11 cellular contexts compared by ENCODE assay signal in genomic region chr17:78619334-78619733, GRCh38. TPM values are rescaled to one million over a fixed set of nuclear protein-coding genes. Genes with fewer than 3 reads are reported as not detected.
"Had no signal": no experiment of that assay in that cellular context is flagged by ENCODE, and none has a peak within 500 bp of the region (broad histone marks: within the 10 kb centered on the region; RNA-seq: fewer than 3 reads in every experiment).

No MANE protein-coding gene starts in this region.

- H2AFZ ChIP-seq: GM23248 had no signal

- H3K36me3 Mint-ChIP-seq: IgD-negative memory B cell had no signal

- H3K36me3 ChIP-seq: HAP-1 had no signal

- H3K4me1 ChIP-seq: HAP-1 had no signal

- DNase-seq: GM23248, GOT3, H7, HFFc6, KBM-7 had no signal

- H3K4me3 Mint-ChIP-seq: HFFc6, IgD-negative memory B cell had no signal

- H3K27ac Mint-ChIP-seq: HFFc6, IgD-negative memory B cell had no signal

- H3K9ac ChIP-seq: GM23248 had no signal

- ATAC-seq: HCT116, HepG2 had no signal

- FAIRE-seq: HepG2 had no signal

- H3K27ac ChIP-seq: GM23248, HL-60 had no signal

- H3K4me1 Mint-ChIP-seq: IgD-negative memory B cell had no signal

- H3K4me3 ChIP-seq: GM23248, HAP-1 had no signal

- H3K9me3 ChIP-seq: HAP-1 had no signal

RNA-seq across cellular contexts. Expression of gene DNAH17, which starts 42.1 kb away (rescaled TPM):
- total RNA-seq: GM23248, HFFc6, HT1080 had no signal
